ENCODE assay signal across 21 cellular contexts in the genomic region with DNA sequence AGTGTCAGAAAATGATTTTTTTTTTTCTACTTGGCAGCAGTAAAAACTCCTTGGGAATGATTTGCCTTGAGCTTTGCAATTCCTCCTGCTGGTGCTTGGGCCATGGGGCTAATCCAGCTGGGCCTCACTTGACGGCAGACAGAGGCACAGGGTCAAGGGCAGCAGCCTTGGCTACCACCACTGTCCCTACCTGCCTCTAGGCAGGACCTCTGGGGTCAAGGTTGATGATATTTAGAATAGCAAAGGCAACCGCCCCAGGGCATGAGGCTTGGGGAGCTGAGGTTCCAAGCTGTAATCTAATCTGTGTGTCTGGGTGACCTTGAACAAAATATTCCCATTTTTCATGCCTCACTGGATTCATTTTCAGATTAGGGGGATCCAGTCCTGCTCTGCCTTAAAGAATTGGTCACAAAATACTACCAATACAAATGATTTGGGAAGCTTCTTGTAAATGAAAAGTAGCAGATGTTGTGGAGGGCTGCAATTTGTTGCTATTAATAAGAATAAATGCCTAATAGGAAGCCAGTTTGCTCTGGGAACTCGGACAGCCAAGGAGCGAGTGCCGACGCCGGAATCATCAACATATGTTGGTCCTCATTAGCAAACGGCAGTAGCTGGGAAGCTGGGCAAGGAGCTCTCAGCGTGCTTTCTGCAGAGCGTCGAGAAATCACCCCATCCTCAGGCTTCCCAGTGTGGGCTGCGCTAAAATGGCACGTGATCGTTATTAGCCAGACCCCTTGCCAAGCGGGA.
"Had no signal": no experiment of that assay in that cellular context is flagged by ENCODE, and none has a peak within 500 bp of the region (broad histone marks: within the 10 kb centered on the region; RNA-seq: fewer than 3 reads in every experiment).

No MANE protein-coding gene starts in this region.

- H3K27ac ChIP-seq: neutrophil, pancreas had no signal

- H3K4me3 ChIP-seq: lung, pancreas, skin epidermis, transverse colon had no signal

- H3K9me3 ChIP-seq: neutrophil, pancreas, transverse colon had no signal

- H3K36me3 ChIP-seq: neutrophil, pancreas, transverse colon had no signal

- H3K27me3 ChIP-seq: pancreas, transverse colon had no signal

- ATAC-seq: activated CD4-positive, alpha-beta T cell treated with anti-CD3 and anti-CD28 coated beads for 36 hours; activated T-cell treated with anti-CD3 and anti-CD28 coated beads, Interleukin-2, amount 50 U/mL, for 4 hours; natural killer cell treated with Interleukin-12 subunit alpha and Interleukin-12 subunit beta and Interleukin-15 and Interleukin-18, amount 100 ng/mL, for 72 hours had no signal

- DNase-seq: activated B cell treated with CpG ODN at 0.5 μM for 24 hours; activated CD4-positive, alpha-beta T cell treated with anti-CD3 and anti-CD28 coated beads for 36 hours; activated CD4-positive, alpha-beta T cell treated with anti-CD3 and anti-CD28 coated beads, Interleukin-2, amount 50 U/mL, for 4 hours; activated CD8-positive, alpha-beta memory T cell treated with anti-CD3 and anti-CD28 coated beads, Interleukin-2, amount 50 U/mL, for 48 hours; activated naive CD4-positive, alpha-beta T cell treated with Interleukin-2 at 50 U/mL for 16 hours; activated naive CD8-positive, alpha-beta T cell treated with anti-CD3 and anti-CD28 coated beads for 36 hours; activated T-cell treated with anti-CD3 and anti-CD28 coated beads, Interleukin-2, amount 50 U/mL, for 4 hours; effector CD4-positive, alpha-beta T cell; kidney; midbrain; pancreas; stimulated activated CD4-positive, alpha-beta T cell treated with anti-CD3 and anti-CD28 coated beads, Interleukin-1b, Interleukin-23, amount 100 ng/mL, for 48 hours; T-helper 9 cell had no signal

- FAIRE-seq: astrocyte, endometrium, kidney, pancreas, urothelium cell line had no signal
